In genomic region chr9:113886003-113886324, GRCh38 we compare ENCODE assay signal across 9 cellular contexts. TPM values are rescaled to one million over a fixed set of nuclear protein-coding genes. Genes with fewer than 3 reads are reported as not detected.
DNase-seq lines count a peak whose midpoint lies in the region; ATAC-seq and TF ChIP-seq lines count a peak whose summit lies in the region.
"Had no signal": no experiment of that assay in that cellular context is flagged by ENCODE, and none has a peak within 500 bp of the region (broad histone marks: within the 10 kb centered on the region; RNA-seq: fewer than 3 reads in every experiment).

No MANE protein-coding gene starts in this region.

- intact Hi-C loops in thyroid gland (cut with DNase I), result no loop called here

- peaks cover 2% of the 10 kb centered on the region for H3K27me3 Mint-ChIP-seq in T-helper 2 cell treated with Interferon-gamma antibody and Interleukin-4, amounts not matched to agents 5 μg/mL and 100 μg/mL, for 36 hours (ENCODE audit: low read depth)
- no peaks in the 10 kb centered on the region for H3K27me3 Mint-ChIP-seq in brain

- H3K4me3 Mint-ChIP-seq in T-helper 2 cell treated with Interferon-gamma antibody and Interleukin-4, amounts not matched to agents 5 μg/mL and 100 μg/mL, for 36 hours, result peak overlapping the region; percentile 83
- peak overlapping the region; percentile 55 to 81 (median 62) for H3K4me3 Mint-ChIP-seq in brain

- peaks cover 7% of the 10 kb centered on the region for H3K9me3 Mint-ChIP-seq in T-helper 2 cell treated with Interferon-gamma antibody and Interleukin-4, amounts not matched to agents 5 μg/mL and 100 μg/mL, for 36 hours
- H3K9me3 Mint-ChIP-seq in brain, result peaks cover 12 to 33% (median 18%) of the 10 kb centered on the region in 5 experiments

- no peaks in the 10 kb centered on the region for H3K9me3 ChIP-seq in thyroid gland

- ATAC-seq in HG03025 (IDR thresholded peaks at IDR 0.05; ENCODE audit: low FRiP score, unreplicated experiment) (no peak), HG03135 (IDR thresholded peaks at IDR 0.05; ENCODE audit: unreplicated experiment) (no peak)

- no peak for DNase-seq in T-helper 2 cell treated with Interferon-gamma antibody and Interleukin-4, amounts not matched to agents 5 μg/mL and 100 μg/mL, for 36 hours (ENCODE audit: low spot score)
- DNase-seq in T-helper 2 cell, result no peak
- peak; percentile 7 for DNase-seq in medulla oblongata (ENCODE audit: extremely low spot score)
- peak; percentile 60 to 65 for DNase-seq in thyroid gland
- no peak for DNase-seq in DMS53 treated with DMSO at 0.1 percent for 48 hours (lab: John Stamatoyannopoulos, UW; ENCODE audit: unreplicated experiment)
- DNase-seq: AML-193 had no signal

- peaks cover 1% of the 10 kb centered on the region for H3K36me3 Mint-ChIP-seq in T-helper 2 cell treated with Interferon-gamma antibody and Interleukin-4, amounts not matched to agents 5 μg/mL and 100 μg/mL, for 36 hours (ENCODE audit: low read depth)
- H3K36me3 Mint-ChIP-seq in brain, result peaks cover 67% of the 10 kb centered on the region

- peaks cover 16% of the 10 kb centered on the region for H3K4me1 Mint-ChIP-seq in T-helper 2 cell treated with Interferon-gamma antibody and Interleukin-4, amounts not matched to agents 5 μg/mL and 100 μg/mL, for 36 hours (ENCODE audit: low read depth)
- H3K4me1 Mint-ChIP-seq in brain, result peaks cover 75% of the 10 kb centered on the region

- peak overlapping the region; percentile 49 to 67 (median 66) for H3K27ac ChIP-seq in thyroid gland

- no peak overlapping the region for H3K4me3 ChIP-seq in thyroid gland (replicated peaks in 1 of 3)

- H3K27ac Mint-ChIP-seq in T-helper 2 cell treated with Interferon-gamma antibody and Interleukin-4, amounts not matched to agents 5 μg/mL and 100 μg/mL, for 36 hours, result peak overlapping the region; percentile 14
- H3K27ac Mint-ChIP-seq in brain, result peak overlapping the region in 3 of 5 experiments; percentile 27 to 55 (median 53)

- TF ChIP-seq POLR2A in thyroid gland (IDR thresholded peaks at IDR 0.05), result no peak

- WGBS in thyroid gland, 2 donors, result 6 to 15% methylated on average over 1 of the region's 1 CpG

- TF ChIP-seq CTCF in brain (conservative IDR thresholded peaks at IDR 0.05), result no peak
- TF ChIP-seq CTCF in thyroid gland (IDR thresholded peaks at IDR 0.05), result no peak

- H3K36me3 ChIP-seq in thyroid gland, result no peaks in the 10 kb centered on the region

- H3K4me1 ChIP-seq in thyroid gland, result peaks cover 12 to 28% of the 10 kb centered on the region in 2 donors

- no peaks in the 10 kb centered on the region for H3K27me3 ChIP-seq in thyroid gland

RNA-seq across cellular contexts. Expression of gene ZNF618, which starts 9.9 kb away (rescaled TPM):
- polyA plus RNA-seq in brain (ENCODE audit: insufficient read depth, low read depth, low replicate concordance), result 0.97 TPM
- total RNA-seq in thyroid gland, result 10 to 100 TPM in 3 of 4 donors, 1 to 10 TPM in 1; 9.9 to 17.5 (median 15.5) TPM

Comparison
In these comparisons a context has a peak if more than half of its experiments do, and no peak if none do; other contexts are left out.
1. DNase-seq: peak in medulla oblongata (single experiment) and thyroid gland (2 of 2); none in T-helper 2 cell treated with Interferon-gamma antibody and Interleukin-4, amounts not matched to agents 5 μg/mL and 100 μg/mL, for 36 hours (single experiment), T-helper 2 cell (0 of 5) and DMS53 treated with DMSO at 0.1 percent for 48 hours (single experiment).